13 cellular contexts compared by ENCODE assay signal in genomic region chr17:21282850-21283249, GRCh38. TPM values are rescaled to one million over a fixed set of nuclear protein-coding genes. Genes with fewer than 3 reads are reported as not detected.
DNase-seq lines count a peak whose midpoint lies in the region; FAIRE-seq and TF ChIP-seq lines count a peak whose summit lies in the region.
"Had no signal": no experiment of that assay in that cellular context is flagged by ENCODE, and none has a peak within 500 bp of the region (broad histone marks: within the 10 kb centered on the region; RNA-seq: fewer than 3 reads in every experiment).

No MANE protein-coding gene starts in this region.

- H3K36me3 ChIP-seq in BLaER1 (no peaks in the 10 kb centered on the region), GM23248 (ENCODE audit: low read depth) (no peaks in the 10 kb centered on the region), esophagus squamous epithelium (no peaks in the 10 kb centered on the region), suprapubic skin (no peaks in the 10 kb centered on the region)
- H3K36me3 ChIP-seq: spleen had no signal

- no peaks in the 10 kb centered on the region for H3K9me2 ChIP-seq in GM23248 (ENCODE audit: insufficient read depth)

- TF ChIP-seq CTCF in esophagus squamous epithelium (IDR thresholded peaks at IDR 0.05): no peak
- no peak for TF ChIP-seq CTCF in suprapubic skin (IDR thresholded peaks at IDR 0.05)

- H2AFZ ChIP-seq in GM23248: no peak overlapping the region

- no peak for FAIRE-seq in RCC 7860 (lab: Jason Lieb, UNC)
- FAIRE-seq: D721Med had no signal

- H3K9ac ChIP-seq in BLaER1 (no peak overlapping the region), GM23248 (peak overlapping the region; percentile 42)

- intact Hi-C loops in esophagus squamous epithelium (cut with DNase I) (loop anchor here (5.0 kb wide), 1 partner anchor 229 kb away; no protein-coding TSS in a partner anchor), posterior vena cava (cut with DNase I) (no loop called here)

- 68 to 72% methylated on average over 5 of the region's 5 CpGs for WGBS in GM23248 (ENCODE audit: low coverage in 1 of 2, low lambda C conversion rate in 2 of 2, missing lambda C conversion rate in 2 of 2), 2 experiments
- WGBS in esophagus squamous epithelium, 2 donors: 59 to 84% methylated on average over 3 to 4 of the region's 5 CpGs
- 92% methylated on average over 5 of the region's 5 CpGs for WGBS in suprapubic skin

- H4K20me1 ChIP-seq in BLaER1 (peaks cover 41% of the 10 kb centered on the region), GM23248 (ENCODE audit: insufficient read depth) (no peaks in the 10 kb centered on the region)

- no peak for DNase-seq in GM23248
- no peak for DNase-seq in esophagus squamous epithelium (lab: John Stamatoyannopoulos, UW)
- peak; percentile 71 for DNase-seq in posterior vena cava (ENCODE audit: low spot score)
- no peak for DNase-seq in NCI-H526 treated with DMSO at 0.1 percent for 48 hours (lab: John Stamatoyannopoulos, UW)
- no peak for DNase-seq in stimulated activated naive CD4-positive, alpha-beta T cell treated with Interleukin-2 at 50 U/mL for 16 hours (lab: John Stamatoyannopoulos, UW)
- DNase-seq in RCC 7860 (ENCODE audit: low spot score): no peak
- no peak for DNase-seq in suprapubic skin (ENCODE audit: low spot score in 2 of 2)
- DNase-seq: effector CD4-positive, alpha-beta T cell; NCI-H1105 treated with DMSO at 0.1 percent for 48 hours; spleen had no signal

- no peak overlapping the region for H3K4me3 ChIP-seq in BLaER1
- H3K4me3 ChIP-seq in GM23248: no peak overlapping the region
- H3K4me3 ChIP-seq in esophagus squamous epithelium: no peak overlapping the region
- no peak overlapping the region for H3K4me3 ChIP-seq in suprapubic skin
- H3K4me3 ChIP-seq: SK-N-MC had no signal

- in situ Hi-C loops in GM23248 (cut with MboI): no loop called here

- H3K27ac ChIP-seq in BLaER1 (no peak overlapping the region), GM23248 (peak overlapping the region; percentile 87), esophagus squamous epithelium (peak overlapping the region; percentile 4 to 97 (median 92)), suprapubic skin (no peak overlapping the region)
- H3K27ac ChIP-seq: SK-N-MC had no signal

- peaks cover 48% of the 10 kb centered on the region for H3F3A ChIP-seq in GM23248 (ENCODE audit: insufficient read depth)

- TF ChIP-seq POLR2A in esophagus squamous epithelium (IDR thresholded peaks at IDR 0.05) (no peak), suprapubic skin (IDR thresholded peaks at IDR 0.05) (no peak)

- H3K27me3 ChIP-seq in BLaER1 (peaks cover 18% of the 10 kb centered on the region), GM23248 (replicated peaks; ENCODE audit: insufficient read depth) (no peaks in the 10 kb centered on the region), esophagus squamous epithelium (no peaks in the 10 kb centered on the region), suprapubic skin (no peaks in the 10 kb centered on the region)
- H3K27me3 ChIP-seq: spleen had no signal

- no peak for TF ChIP-seq EP300 in suprapubic skin (IDR thresholded peaks at IDR 0.05)

- peaks cover 66% of the 10 kb centered on the region for H3K4me1 ChIP-seq in BLaER1
- peaks cover 25% of the 10 kb centered on the region for H3K4me1 ChIP-seq in GM23248 (ENCODE audit: insufficient read depth)
- H3K4me1 ChIP-seq in esophagus squamous epithelium: peaks cover 34 to 77% (median 37%) of the 10 kb centered on the region in 3 donors
- peaks cover 56% of the 10 kb centered on the region for H3K4me1 ChIP-seq in suprapubic skin

- no peaks in the 10 kb centered on the region for H3K9me3 ChIP-seq in BLaER1
- H3K9me3 ChIP-seq in GM23248 (ENCODE audit: low read depth): no peaks in the 10 kb centered on the region
- H3K9me3 ChIP-seq in esophagus squamous epithelium: no peaks in the 10 kb centered on the region
- no peaks in the 10 kb centered on the region for H3K9me3 ChIP-seq in suprapubic skin
- H3K9me3 ChIP-seq: spleen had no signal

- H3K79me2 ChIP-seq in GM23248 (ENCODE audit: insufficient read depth): peaks cover 32% of the 10 kb centered on the region

- H3K4me2 ChIP-seq in BLaER1 (peak overlapping the region; percentile 100; the same call in 1 of the 2 replicates), GM23248 (ENCODE audit: unreplicated experiment) (no peak overlapping the region)

RNA-seq across cellular contexts. Expression of gene MAP2K3, which starts 1.7 kb away (rescaled TPM):
- 32.2 and 42.6 TPM in 2 replicates for total RNA-seq in GM23248 (2014; rRNA removed; shearing (Covaris generic))
- polyA plus RNA-seq in GM23248 (2016; fragmentation: Nextera tagmentation; extraction: Ambion mirVana): 119 and 125 TPM in 2 replicates
- total RNA-seq in esophagus squamous epithelium (10 to 100 TPM; 24.1 to 53.6 (median 38.4) TPM), posterior vena cava (10 to 100 TPM; 47.7 to 83.4 TPM), suprapubic skin (10 to 100 TPM; 54.5 to 97.4 (median 72.9) TPM)

RNA-seq across cellular contexts. Expression of gene NATD1, which starts 29.6 kb away (rescaled TPM):
- 5.0 and 9.6 TPM in 2 replicates for total RNA-seq in GM23248 (2014; rRNA removed; shearing (Covaris generic))
- 3.6 and 4.0 TPM in 2 replicates for polyA plus RNA-seq in GM23248 (2016; fragmentation: Nextera tagmentation; extraction: Ambion mirVana)
- total RNA-seq in esophagus squamous epithelium: 1 to 10 TPM; 2.4 to 5.1 (median 3.2) TPM
- 1 to 10 TPM; 7.8 to 8.8 TPM for total RNA-seq in posterior vena cava
- total RNA-seq in suprapubic skin: 10 to 100 TPM; 11.2 to 21.1 (median 14.6) TPM

Comparison
In these comparisons a context has a peak if more than half of its experiments do, and no peak if none do; other contexts are left out.
1. H3K27ac ChIP-seq: peak in GM23248 (single experiment) and esophagus squamous epithelium (4 of 4); none in BLaER1 (single experiment) and suprapubic skin (single experiment).